ENCODE assay signal across 25 cellular contexts in the genomic region with DNA sequence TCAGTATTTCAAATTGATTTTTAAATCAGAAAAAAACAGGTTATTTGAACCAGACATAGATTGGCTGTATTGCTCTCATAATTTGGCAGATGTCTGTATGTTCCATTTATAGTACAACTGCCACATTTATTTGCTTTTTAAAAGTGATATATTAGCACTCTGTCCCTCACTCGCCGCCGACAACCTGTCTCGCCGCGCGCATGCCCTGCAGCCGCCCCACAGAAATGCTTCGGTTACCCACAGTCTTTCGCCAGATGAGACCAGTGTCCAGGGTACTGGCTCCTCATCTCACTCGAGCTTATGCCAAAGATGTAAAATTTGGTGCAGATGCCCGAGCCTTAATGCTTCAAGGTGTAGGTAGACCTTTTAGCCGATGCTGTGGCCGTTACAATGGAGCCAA.
"Had no signal": no experiment of that assay in that cellular context is flagged by ENCODE, and none has a peak within 500 bp of the region (broad histone marks: within the 10 kb centered on the region; RNA-seq: fewer than 3 reads in every experiment).

No MANE protein-coding gene starts in this region.

- H3K4me1 ChIP-seq: colonic mucosa, esophagus muscularis mucosa, esophagus squamous epithelium, foreskin keratinocyte, gastrocnemius medialis, gastroesophageal sphincter, heart left ventricle, heart right ventricle had no signal

- ATAC-seq: effector memory CD8-positive, alpha-beta T cell; esophagus mucosa; foreskin keratinocyte; gastrocnemius medialis; gastroesophageal sphincter; heart left ventricle; heart right ventricle had no signal

- H3K27ac ChIP-seq: colonic mucosa, coronary artery, dorsolateral prefrontal cortex, epithelial cell of prostate, esophagus muscularis mucosa, esophagus squamous epithelium, foreskin keratinocyte, gastrocnemius medialis, gastroesophageal sphincter, heart left ventricle, heart right ventricle, hepatocyte had no signal

- H3K9me3 ChIP-seq: colonic mucosa, esophagus muscularis mucosa, esophagus squamous epithelium, gastrocnemius medialis, gastroesophageal sphincter, heart left ventricle had no signal

- H3K4me3 ChIP-seq: colonic mucosa, coronary artery, dorsolateral prefrontal cortex, esophagus muscularis mucosa, esophagus squamous epithelium, gastrocnemius medialis, gastroesophageal sphincter, heart left ventricle, heart right ventricle, hepatocyte had no signal

- H3K27me3 ChIP-seq: colonic mucosa, dorsolateral prefrontal cortex, esophagus muscularis mucosa, esophagus squamous epithelium, foreskin keratinocyte, gastrocnemius medialis, gastroesophageal sphincter, heart left ventricle, heart right ventricle, hepatocyte had no signal

- DNase-seq: colonic mucosa; cortex of kidney; dermis blood vessel endothelial cell; dorsolateral prefrontal cortex; effector CD4-positive, alpha-beta T cell; effector CD8-positive, alpha-beta T cell; effector memory CD4-positive, alpha-beta T cell; effector memory CD8-positive, alpha-beta T cell; endodermal cell; erythroblast; esophagus squamous epithelium; foreskin fibroblast; foreskin keratinocyte; foreskin melanocyte; gastrocnemius medialis; glutamatergic neuron; head of caudate nucleus; heart left ventricle; heart right ventricle had no signal

- H3K36me3 ChIP-seq: colonic mucosa, esophagus muscularis mucosa, esophagus squamous epithelium, gastrocnemius medialis, gastroesophageal sphincter, heart left ventricle, heart right ventricle had no signal
